In genomic region chr5:991472-992267, GRCh38 we compare ENCODE assay signal across 21 cellular contexts. TPM values are rescaled to one million over a fixed set of nuclear protein-coding genes. Genes with fewer than 3 reads are reported as not detected.
DNase-seq lines count a peak whose midpoint lies in the region; ATAC-seq and TF ChIP-seq lines count a peak whose summit lies in the region.
"Had no signal": no experiment of that assay in that cellular context is flagged by ENCODE, and none has a peak within 500 bp of the region (broad histone marks: within the 10 kb centered on the region; RNA-seq: fewer than 3 reads in every experiment).

No MANE protein-coding gene starts in this region.

- intact Hi-C loops in left ventricle myocardium inferior (cut with micrococcal nuclease), result no loop called here
- intact Hi-C loops in uterus (cut with DNase I; ENCODE audit: low total_unique reads), result no loop called here

- no peak for ATAC-seq in HG03159 (IDR thresholded peaks at IDR 0.05; ENCODE audit: unreplicated experiment)
- ATAC-seq: HepG2 had no signal

- no peak overlapping the region for H2AFZ ChIP-seq in neuronal stem cell (ENCODE audit: low read length)
- H2AFZ ChIP-seq: neural progenitor cell had no signal

- peak overlapping the region; percentile 64 for H4K91ac ChIP-seq in neuronal stem cell (ENCODE audit: low read depth, low read length, poor library complexity)

- H3K36me3 ChIP-seq in left ventricle myocardium inferior (no peaks in the 10 kb centered on the region), neuronal stem cell (replicated peaks in 1 of 2; ENCODE audit: control insufficient read depth in 2 of 2, insufficient read depth in 2 of 2, low read length in 2 of 2) (no peaks in the 10 kb centered on the region), uterus (no peaks in the 10 kb centered on the region)
- H3K36me3 ChIP-seq: BE2C, neural progenitor cell had no signal

- H3K4me2 ChIP-seq in neuronal stem cell (ENCODE audit: insufficient read depth, low read length, poor library complexity, severe bottlenecking), result no peak overlapping the region
- H3K4me2 ChIP-seq: neural progenitor cell had no signal

- H3K18ac ChIP-seq in neuronal stem cell (ENCODE audit: low read length), result peak overlapping the region; percentile 95

- no peak overlapping the region for H3K9ac ChIP-seq in neuronal stem cell (ENCODE audit: low read depth, low read length, poor library complexity)
- H3K9ac ChIP-seq: neural progenitor cell had no signal

- H2BK15ac ChIP-seq in neuronal stem cell (ENCODE audit: low read length), result peak overlapping the region; percentile 99

- H3K23ac ChIP-seq in neuronal stem cell (ENCODE audit: low read depth, low read length, poor library complexity), result peak overlapping the region; percentile 91

- WGBS in neuronal stem cell (ENCODE audit: extremely low coverage in 2 of 2, insufficient read length in 2 of 2, insufficient replicate concordance in 1 of 2), 2 donors, result no CpG with 5 or more reads among the region's 12 CpGs

- H2BK12ac ChIP-seq in neuronal stem cell (ENCODE audit: low read length), result peak overlapping the region; percentile 99

- H3K4me1 ChIP-seq in left ventricle myocardium inferior (peaks cover 48% of the 10 kb centered on the region), neuronal stem cell (ENCODE audit: control insufficient read depth in 2 of 2, insufficient read depth in 1 of 2, low read depth in 1 of 2, low read length in 2 of 2) (peaks cover 10 to 15% of the 10 kb centered on the region in 2 donors), uterus (no peaks in the 10 kb centered on the region)
- H3K4me1 ChIP-seq: BE2C had no signal

- peak; percentile 42 for DNase-seq in activated effector memory CD4-positive, alpha-beta T cell treated with anti-CD3 and anti-CD28 coated beads, Interleukin-2, amount 50 U/mL, for 16 hours
- no peak for DNase-seq in activated effector memory CD4-positive, alpha-beta T cell treated with Interleukin-2 at 50 U/mL for 16 hours
- DNase-seq in left ventricle myocardium inferior (no peak), neuronal stem cell (ENCODE audit: low spot score) (no peak), ureter (ENCODE audit: low spot score) (peak; percentile 41), uterus (no peak)
- DNase-seq in effector CD8-positive, alpha-beta T cell (lab: John Stamatoyannopoulos, UW), result no peak
- DNase-seq: activated CD4-positive, alpha-beta T cell treated with anti-CD3 and anti-CD28 coated beads, Interleukin-2, amount 50 U/mL, for 1 hour; activated naive CD4-positive, alpha-beta T cell treated with Interleukin-2 at 50 U/mL for 16 hours; activated T-cell treated with anti-CD3 and anti-CD28 coated beads for 4 hours; BE2C; NCI-H1436 treated with DMSO at 0.1 percent for 48 hours; NCI-H2171; NCI-H774; OCI-M1; stimulated activated naive B cell treated with anti-CD40 and anti-IgM and Interleukin-4, amounts not matched to agents 10 μg/mL and 1 μg/mL and 100 μg/mL, for 72 hours; trophoblast cell had no signal

- H3K14ac ChIP-seq in neuronal stem cell (ENCODE audit: low read length), result no peak overlapping the region

- peaks cover 2% of the 10 kb centered on the region for H3K79me1 ChIP-seq in neuronal stem cell (ENCODE audit: low read depth, low read length)

- peak overlapping the region; percentile 87 for H2BK5ac ChIP-seq in neuronal stem cell (ENCODE audit: low read length)

- TF ChIP-seq POLR2A in uterus (IDR thresholded peaks at IDR 0.05), result no peak

- H3K9me3 ChIP-seq in left ventricle myocardium inferior (replicated peaks), result peaks cover 5% of the 10 kb centered on the region
- H3K9me3 ChIP-seq in neuronal stem cell (replicated peaks in 1 of 2; ENCODE audit: control insufficient read depth in 2 of 2, insufficient read depth in 1 of 2, low read depth in 1 of 2, low read length in 2 of 2), result peaks cover 5 to 20% of the 10 kb centered on the region in 2 donors
- H3K9me3 ChIP-seq in uterus, result no peaks in the 10 kb centered on the region
- H3K9me3 ChIP-seq: BE2C had no signal

- H3K4me3 ChIP-seq in left ventricle myocardium inferior (no peak overlapping the region), neuronal stem cell (ENCODE audit: low read length in 2 of 2) (no peak overlapping the region), uterus (no peak overlapping the region)
- H3K4me3 ChIP-seq: neural progenitor cell had no signal

- H2BK120ac ChIP-seq in neuronal stem cell (ENCODE audit: low read depth, low read length), result peak overlapping the region; percentile 87

- H4K8ac ChIP-seq in neuronal stem cell (ENCODE audit: low read depth, low read length), result peak overlapping the region; percentile 48

- H3K27me3 ChIP-seq in left ventricle myocardium inferior (ENCODE audit: low read depth), result no peaks in the 10 kb centered on the region
- H3K27me3 ChIP-seq in neuronal stem cell (ENCODE audit: control insufficient read depth in 3 of 3, insufficient read depth in 3 of 3, low read depth in 1 of 3, low read length in 3 of 3), result no peaks in the 10 kb centered on the region
- no peaks in the 10 kb centered on the region for H3K27me3 ChIP-seq in uterus
- H3K27me3 ChIP-seq: BE2C, neural progenitor cell had no signal

- peak overlapping the region; percentile 66 for H3K4ac ChIP-seq in neuronal stem cell (ENCODE audit: low read length)

- no peak for TF ChIP-seq CTCF in left ventricle myocardium inferior (IDR thresholded peaks at IDR 0.05; ENCODE audit: borderline replicate concordance)
- TF ChIP-seq CTCF in uterus (IDR thresholded peaks at IDR 0.05), result no peak

- H2AK5ac ChIP-seq in neuronal stem cell (ENCODE audit: low read depth, low read length), result peak overlapping the region; percentile 100

- H3K27ac ChIP-seq in left ventricle myocardium inferior (replicated peaks), result peak overlapping the region; percentile 86
- H3K27ac ChIP-seq in neuronal stem cell (replicated peaks; ENCODE audit: low read length), result no peak overlapping the region
- H3K27ac ChIP-seq in uterus, result no peak overlapping the region
- H3K27ac ChIP-seq: neural progenitor cell had no signal

RNA-seq across cellular contexts. Expression of gene NKD2, which starts 16.9 kb away (rescaled TPM):
- total RNA-seq in left ventricle myocardium inferior (3.7 TPM), ureter (14.2 TPM), uterus (10 to 100 TPM in 1 of 4 donors, 1 to 10 TPM in 1, not detected in 2; 2.5 to 11.1 TPM)
- polyA plus RNA-seq in neuronal stem cell (2013, experiment 1 of 2), result 11.1 TPM
- polyA plus RNA-seq in neuronal stem cell (2013, experiment 2 of 2), result 11.1 TPM
- total RNA-seq: chondrocyte had no signal

Comparison
In these comparisons a context has a peak if more than half of its experiments do, and no peak if none do; other contexts are left out.
1. DNase-seq: peak in activated effector memory CD4-positive, alpha-beta T cell treated with anti-CD3 and anti-CD28 coated beads, Interleukin-2, amount 50 U/mL, for 16 hours (single experiment) and ureter (single experiment); none in activated effector memory CD4-positive, alpha-beta T cell treated with Interleukin-2 at 50 U/mL for 16 hours (single experiment), left ventricle myocardium inferior (single experiment), neuronal stem cell (single experiment), uterus (0 of 2) and effector CD8-positive, alpha-beta T cell (single experiment).